Comparison of ENCODE assay signal across 10 cellular contexts in genomic region chr17:47225436-47225858, GRCh38. TPM values are rescaled to one million over a fixed set of nuclear protein-coding genes. Genes with fewer than 3 reads are reported as not detected.
A peak's percentile ranks its signal among the peaks of the same experiment; 100 is the strongest.
DNase-seq lines count a peak whose midpoint lies in the region; ATAC-seq, FAIRE-seq and TF ChIP-seq lines count a peak whose summit lies in the region.
"Had no signal": no experiment of that assay in that cellular context is flagged by ENCODE, and none has a peak within 500 bp of the region (broad histone marks: within the 10 kb centered on the region; RNA-seq: fewer than 3 reads in every experiment).

No MANE protein-coding gene starts in this region.

- H3K4me3 ChIP-seq in right atrium auricular region (no peak overlapping the region), small intestine (ENCODE audit: low read depth in 1 of 2, low read length in 2 of 2) (no peak overlapping the region)

- POLR2A ChIA-PET in activated CD4-positive, alpha-beta T cell treated with anti-CD3 and anti-CD28 coated beads, Interleukin-2, amount 10 ng/mL, durations not matched to agents 7 days and 5 days (lab: Charles Lee), result no interaction called here
- POLR2A ChIA-PET in WTC11 (lab: Charles Lee), result no interaction called here

- no peaks in the 10 kb centered on the region for H3K27me3 ChIP-seq in right atrium auricular region
- H3K27me3 ChIP-seq in small intestine (ENCODE audit: control insufficient read depth in 2 of 2, insufficient read depth in 2 of 2, low read length in 2 of 2), result no peaks in the 10 kb centered on the region

- peaks cover 2% of the 10 kb centered on the region for H3K36me3 Mint-ChIP-seq in activated CD4-positive, alpha-beta T cell treated with anti-CD3 and anti-CD28 coated beads, Interleukin-2, amount 10 ng/mL, durations not matched to agents 7 days and 5 days (ENCODE audit: low read depth)
- H3K36me3 Mint-ChIP-seq in WTC11, result peaks cover 13% of the 10 kb centered on the region
- H3K36me3 Mint-ChIP-seq: activated naive CD4-positive, alpha-beta T cell treated with anti-CD3 and anti-CD28 coated beads, Interleukin-2, amount 50 U/mL, for 24 hours had no signal

- no peak for FAIRE-seq in small intestine (lab: Jason Lieb, UNC)

- H3K27ac ChIP-seq in adipose tissue (ENCODE audit: low read depth, low read length) (peak overlapping the region; percentile 48), right atrium auricular region (peak overlapping the region; percentile 85 to 87), small intestine (ENCODE audit: low read depth in 1 of 2, low read length in 1 of 2) (peak overlapping the region; percentile 43 to 83)

- H3K4me1 Mint-ChIP-seq in activated CD4-positive, alpha-beta T cell treated with anti-CD3 and anti-CD28 coated beads, Interleukin-2, amount 10 ng/mL, durations not matched to agents 7 days and 5 days, result peaks cover 27% of the 10 kb centered on the region
- peaks cover 20% of the 10 kb centered on the region for H3K4me1 Mint-ChIP-seq in WTC11

- H3K9me3 Mint-ChIP-seq in activated CD4-positive, alpha-beta T cell treated with anti-CD3 and anti-CD28 coated beads, Interleukin-2, amount 10 ng/mL, durations not matched to agents 7 days and 5 days, result peaks cover 5% of the 10 kb centered on the region
- H3K9me3 Mint-ChIP-seq in WTC11, result peaks cover 19% of the 10 kb centered on the region
- H3K9me3 Mint-ChIP-seq: activated naive CD4-positive, alpha-beta T cell treated with anti-CD3 and anti-CD28 coated beads, Interleukin-2, amount 50 U/mL, for 24 hours had no signal

- TF ChIP-seq CTCF in right atrium auricular region (IDR thresholded peaks at IDR 0.05) (no peak), WTC11 (IDR thresholded peaks at IDR 0.05) (no peak)

- ATAC-seq in WTC11, result no peak

- H3K4me3 Mint-ChIP-seq in activated CD4-positive, alpha-beta T cell treated with anti-CD3 and anti-CD28 coated beads, Interleukin-2, amount 10 ng/mL, durations not matched to agents 7 days and 5 days, result no peak overlapping the region
- H3K4me3 Mint-ChIP-seq in WTC11, result no peak overlapping the region
- H3K4me3 Mint-ChIP-seq: activated naive CD4-positive, alpha-beta T cell treated with anti-CD3 and anti-CD28 coated beads, Interleukin-2, amount 50 U/mL, for 24 hours had no signal

- CTCF ChIA-PET in activated CD4-positive, alpha-beta T cell treated with anti-CD3 and anti-CD28 coated beads, Interleukin-2, amount 10 ng/mL, durations not matched to agents 7 days and 5 days (lab: Charles Lee), result interaction anchor here (0.7 kb wide), 1 partner anchor 17 kb away, joined by 4 read pairs; no protein-coding TSS in a partner anchor
- CTCF ChIA-PET in WTC11 (lab: Charles Lee), result no interaction called here

- peaks cover 4% of the 10 kb centered on the region for H3K27me3 Mint-ChIP-seq in activated CD4-positive, alpha-beta T cell treated with anti-CD3 and anti-CD28 coated beads, Interleukin-2, amount 10 ng/mL, durations not matched to agents 7 days and 5 days
- H3K27me3 Mint-ChIP-seq in WTC11 (ENCODE audit: low read depth), result peaks cover 51% of the 10 kb centered on the region

- DNase-seq in GM04503 (ENCODE audit: low read depth), result peak; percentile 69
- peak; percentile 92 for DNase-seq in right atrium auricular region (ENCODE audit: low spot score)
- peak; percentile 75 for DNase-seq in small intestine
- DNase-seq in activated CD4-positive, alpha-beta T cell treated with anti-CD3 and anti-CD28 coated beads, Interleukin-2, amount 10 ng/mL, durations not matched to agents 7 days and 5 days, result no peak
- no peak for DNase-seq in WTC11 (ENCODE audit: low spot score)
- DNase-seq in NCI-H146 treated with DMSO at 0.1 percent for 48 hours (lab: John Stamatoyannopoulos, UW; ENCODE audit: unreplicated experiment), result no peak
- DNase-seq in cerebellar nuclear complex (lab: John Stamatoyannopoulos, UW), result no peak
- DNase-seq: NCI-H1417 had no signal

- no peaks in the 10 kb centered on the region for H3K9me3 ChIP-seq in right atrium auricular region
- no peaks in the 10 kb centered on the region for H3K9me3 ChIP-seq in small intestine (ENCODE audit: control insufficient read depth, low read depth)

- H3K36me3 ChIP-seq in right atrium auricular region (peaks cover 33% of the 10 kb centered on the region), small intestine (ENCODE audit: control insufficient read depth in 2 of 2, insufficient read depth in 2 of 2, low read length in 2 of 2) (no peaks in the 10 kb centered on the region)

- H3K4me1 ChIP-seq in right atrium auricular region (peaks cover 0 to 39% of the 10 kb centered on the region in 2 donors), small intestine (ENCODE audit: control insufficient read depth in 2 of 2, insufficient read depth in 1 of 2, low read depth in 1 of 2, low read length in 1 of 2) (peaks cover 11 to 12% of the 10 kb centered on the region in 2 donors)

- WGBS in adipose tissue, 3 donors, result 23 to 39% (median 33%) methylated on average over 3 of the region's 3 CpGs
- 34 to 41% (median 37%) methylated on average over 3 of the region's 3 CpGs for WGBS in small intestine, 3 donors

- H3K27ac Mint-ChIP-seq in activated CD4-positive, alpha-beta T cell treated with anti-CD3 and anti-CD28 coated beads, Interleukin-2, amount 10 ng/mL, durations not matched to agents 7 days and 5 days, result no peak overlapping the region
- H3K27ac Mint-ChIP-seq in WTC11, result no peak overlapping the region

TF ChIP-seq in WTC11, 78 proteins besides CTCF, POLR2A, EP300 and RAD21 (continues in another document):
- TF ChIP-seq RELA (CRISPR knock-in tag; IDR thresholded peaks at IDR 0.05; ENCODE audit: borderline replicate concordance) (no peak), FOXJ3 (CRISPR knock-in tag; IDR thresholded peaks at IDR 0.05; ENCODE audit: borderline replicate concordance) (no peak), NFATC4 (CRISPR knock-in tag; IDR thresholded peaks at IDR 0.05) (no peak), ZNF425 (CRISPR knock-in tag; conservative IDR thresholded peaks at IDR 0.05) (no peak), SMAD3 (CRISPR knock-in tag; IDR thresholded peaks at IDR 0.05; ENCODE audit: borderline replicate concordance) (no peak), AR (CRISPR knock-in tag; IDR thresholded peaks at IDR 0.05) (no peak), TEAD1 (CRISPR knock-in tag; IDR thresholded peaks at IDR 0.05) (no peak), NR2C2 (CRISPR knock-in tag; IDR thresholded peaks at IDR 0.05) (no peak)

RNA-seq across cellular contexts. Expression of gene MYL4, which starts 16.3 kb away (rescaled TPM):
- polyA plus RNA-seq in adipose tissue, result 10 to 100 TPM in 1 of 3 donors, 1 to 10 TPM in 1, under 1 TPM in 1; 0.22 to 12.8 (median 2.0) TPM
- 1,000 to 10,000 TPM; 3,895 to 5,829 TPM for total RNA-seq in right atrium auricular region
- polyA plus RNA-seq in small intestine, result under 1 TPM in 1 of 3 donors, not detected in 2; 0.31 TPM
- total RNA-seq in activated CD4-positive, alpha-beta T cell treated with anti-CD3 and anti-CD28 coated beads, Interleukin-2, amount 10 ng/mL, durations not matched to agents 7 days and 5 days, result not detected
- total RNA-seq in WTC11 (2021), result 0.50 TPM in 1 of 3 replicates, not detected in the others

RNA-seq across cellular contexts. Expression of gene ITGB3, which starts 28.2 kb away (rescaled TPM):
- 1 to 10 TPM in 2 of 3 donors, under 1 TPM in 1; 0.45 to 7.7 (median 4.4) TPM for polyA plus RNA-seq in adipose tissue
- 10 to 100 TPM in 1 of 2 donors, 1 to 10 TPM in 1; 3.0 to 13.6 TPM for total RNA-seq in right atrium auricular region
- polyA plus RNA-seq in small intestine, result 1 to 10 TPM in 1 of 3 donors, under 1 TPM in 2; 0.54 to 4.8 (median 0.67) TPM
- total RNA-seq in activated CD4-positive, alpha-beta T cell treated with anti-CD3 and anti-CD28 coated beads, Interleukin-2, amount 10 ng/mL, durations not matched to agents 7 days and 5 days, result under 1 TPM; 0.52 to 0.98 TPM
- 0.04 to 0.14 TPM (median 0.09 TPM) in 3 replicates for total RNA-seq in WTC11 (2021)

RNA-seq across cellular contexts. Expression of gene CDC27, which starts 36.4 kb away (rescaled TPM):
- polyA plus RNA-seq in adipose tissue (10 to 100 TPM; 10.4 to 39.1 (median 34.1) TPM), small intestine (10 to 100 TPM in 2 of 3 donors, 1 to 10 TPM in 1; 5.9 to 25.2 (median 13.9) TPM)
- total RNA-seq in right atrium auricular region (10 to 100 TPM; 39.3 to 46.6 TPM), WTC11 (2021) (83.0 to 83.6 TPM (median 83.3 TPM) in 3 replicates)
- 100 to 1,000 TPM; 128 to 159 TPM for total RNA-seq in activated CD4-positive, alpha-beta T cell treated with anti-CD3 and anti-CD28 coated beads, Interleukin-2, amount 10 ng/mL, durations not matched to agents 7 days and 5 days

Comparison
In these comparisons a context has a peak if more than half of its experiments do, and no peak if none do; other contexts are left out.
1. DNase-seq: peak in GM04503 (single experiment), right atrium auricular region (single experiment) and small intestine (single experiment); none in activated CD4-positive, alpha-beta T cell treated with anti-CD3 and anti-CD28 coated beads, Interleukin-2, amount 10 ng/mL, durations not matched to agents 7 days and 5 days (single experiment), WTC11 (single experiment), NCI-H146 treated with DMSO at 0.1 percent for 48 hours (single experiment) and cerebellar nuclear complex (0 of 2).
2. RNA of gene MYL4, which starts 16.3 kb away (total RNA-seq): 3,895 to 5,829 TPM in right atrium auricular region; 0.50 TPM in WTC11 and not detected in activated CD4-positive, alpha-beta T cell treated with anti-CD3 and anti-CD28 coated beads, Interleukin-2, amount 10 ng/mL, durations not matched to agents 7 days and 5 days; every median in the first group is over 1,000 times any median in the second.
3. Peak in every context shown above with its lines, with median percentiles within 50 percentile points of each other: H3K27ac ChIP-seq.